ENCODE assay signal across 8 cellular contexts in genomic region chr4:25377572-25377882, GRCh38. TPM values are rescaled to one million over a fixed set of nuclear protein-coding genes. Genes with fewer than 3 reads are reported as not detected.
DNase-seq lines count a peak whose midpoint lies in the region; ATAC-seq and TF ChIP-seq lines count a peak whose summit lies in the region.

No MANE protein-coding gene starts in this region.

- H3K4me1 ChIP-seq in DOHH2 (ENCODE audit: control insufficient read depth, low read length) (peaks cover 32% of the 10 kb centered on the region), H9 (ENCODE audit: insufficient read depth, low read length) (no peaks in the 10 kb centered on the region; the same call in 1 of the 2 replicates)

- peaks cover 13% of the 10 kb centered on the region in 2 experiments for H3K4me1 Mint-ChIP-seq in H9
- H3K4me1 Mint-ChIP-seq in stimulated activated naive B cell treated with anti-CD40 and anti-IgM and Interleukin-4, amounts not matched to agents 10 μg/mL and 1 μg/mL and 100 μg/mL, for 72 hours = peaks cover 0 to 5% of the 10 kb centered on the region in 2 donors

- no peak overlapping the region for H2BK15ac ChIP-seq in H9 (ENCODE audit: low read depth, low read length)

- no peak overlapping the region for H2BK120ac ChIP-seq in H9 (ENCODE audit: low read depth, low read length, poor library complexity, severe bottlenecking)

- no peak overlapping the region for H3K56ac ChIP-seq in H9 (ENCODE audit: insufficient read length, low read depth, low read length)

- no peaks in the 10 kb centered on the region for H3K9me3 Mint-ChIP-seq in H9
- peaks cover 0 to 2% of the 10 kb centered on the region in 2 donors for H3K9me3 Mint-ChIP-seq in stimulated activated naive B cell treated with anti-CD40 and anti-IgM and Interleukin-4, amounts not matched to agents 10 μg/mL and 1 μg/mL and 100 μg/mL, for 72 hours

- H3K27me3 ChIP-seq in DOHH2 (ENCODE audit: control insufficient read depth, low read length) (no peaks in the 10 kb centered on the region), H9 (ENCODE audit: insufficient read depth, low read length) (no peaks in the 10 kb centered on the region)

- H3K79me1 ChIP-seq in H9 (ENCODE audit: insufficient read depth, low read depth, low read length, poor library complexity, severe bottlenecking) = no peaks in the 10 kb centered on the region

- no peak overlapping the region for H2BK20ac ChIP-seq in H9 (ENCODE audit: low read depth, low read length, poor library complexity, severe bottlenecking)

- no peak overlapping the region for H2BK5ac ChIP-seq in H9 (ENCODE audit: insufficient read length, low read length)

- H3K4me3 ChIP-seq in DOHH2 (ENCODE audit: low read length) = peak overlapping the region; percentile 95

- H3K18ac ChIP-seq in H9 (ENCODE audit: insufficient read length, low read depth, low read length) = no peak overlapping the region

- ATAC-seq in SK-N-SH treated with all-trans-retinoic acid at 6 μM for 48 hours = peak; percentile 2; the same call in 2 of the 3 replicates
- ATAC-seq in stimulated activated naive B cell treated with anti-CD40 and anti-IgM and Interleukin-4, amounts not matched to agents 10 μg/mL and 1 μg/mL and 100 μg/mL, for 72 hours (replicated peaks) = peak; percentile 5 to 9

- TF ChIP-seq CTCF in DOHH2 (IDR thresholded peaks at IDR 0.05; ENCODE audit: low read depth, low read length, poor library complexity, severe bottlenecking) = no peak
- no peak for TF ChIP-seq CTCF in H9 (conservative IDR thresholded peaks at IDR 0.05)

- peak overlapping the region; percentile 65 for H3K9ac ChIP-seq in H9 (ENCODE audit: extremely low read depth, insufficient read length, low read length)

- no CpG with 5 or more reads among the region's 12 CpGs for WGBS in H9 (ENCODE audit: extremely low coverage, insufficient read length, low lambda C conversion rate)

- peaks cover 46% of the 10 kb centered on the region for H3K36me3 ChIP-seq in DOHH2 (ENCODE audit: control insufficient read depth, low read length)

- H3K23me2 ChIP-seq in H9 (ENCODE audit: insufficient read length, low read depth, low read length, poor library complexity, severe bottlenecking) = peaks cover 3% of the 10 kb centered on the region

- H4K8ac ChIP-seq in H9 (replicated peaks; ENCODE audit: insufficient read length, low read depth, low read length) = no peak overlapping the region

- H3K36me3 Mint-ChIP-seq in H9 (ENCODE audit: insufficient read depth in 1 of 3, low read depth in 3 of 3) = peaks cover 3 to 17% (median 12%) of the 10 kb centered on the region in 3 experiments; a peak in 5 of 7 replicates
- peaks cover 8 to 19% of the 10 kb centered on the region in 2 donors for H3K36me3 Mint-ChIP-seq in stimulated activated naive B cell treated with anti-CD40 and anti-IgM and Interleukin-4, amounts not matched to agents 10 μg/mL and 1 μg/mL and 100 μg/mL, for 72 hours

- H3T11ph ChIP-seq in H9 (ENCODE audit: low read length) = no peak overlapping the region

- DNase-seq in H9 (no peak), globus pallidus (ENCODE audit: low spot score) (peak; percentile 5), NCI-H1417 (lab: John Stamatoyannopoulos, UW) (no peak), NCI-H1436 treated with DMSO at 0.1 percent for 48 hours (lab: John Stamatoyannopoulos, UW) (no peak)
- DNase-seq in stimulated activated naive B cell treated with anti-CD40 and anti-IgM and Interleukin-4, amounts not matched to agents 10 μg/mL and 1 μg/mL and 100 μg/mL, for 72 hours = no peak
- DNase-seq in stimulated activated CD4-positive, alpha-beta T cell treated with anti-CD3 and anti-CD28 coated beads, Interleukin-4, amount 100 ng/mL, for 4 hours = no peak

- H4K20me1 ChIP-seq in DOHH2 (ENCODE audit: control insufficient read depth, insufficient read depth, low read depth, low read length) (no peaks in the 10 kb centered on the region), H9 (ENCODE audit: control insufficient read depth, insufficient read depth, insufficient read length) (no peaks in the 10 kb centered on the region)

- peak overlapping the region; percentile 73 for H3K4me2 ChIP-seq in DOHH2 (ENCODE audit: low read length)
- H3K4me2 ChIP-seq in H9 (ENCODE audit: insufficient read depth, insufficient read length, low read length) = peak overlapping the region; percentile 66

- peak overlapping the region in 2 of 3 experiments; percentile 52 to 75; a peak in 4 of 7 replicates for H3K27ac Mint-ChIP-seq in H9
- peak overlapping the region; percentile 94 for H3K27ac Mint-ChIP-seq in stimulated activated naive B cell treated with anti-CD40 and anti-IgM and Interleukin-4, amounts not matched to agents 10 μg/mL and 1 μg/mL and 100 μg/mL, for 72 hours

- H3K27ac ChIP-seq in DOHH2 (ENCODE audit: low read depth, low read length) = peak overlapping the region; percentile 43
- H3K27ac ChIP-seq in H9 (ENCODE audit: insufficient read length, low read depth, low read length) = no peak overlapping the region

- H3K14ac ChIP-seq in H9 (ENCODE audit: insufficient read depth, low read length) = peak overlapping the region; percentile 70

- H3F3A ChIP-seq in DOHH2 (ENCODE audit: control insufficient read depth, insufficient read depth) = peaks cover 10% of the 10 kb centered on the region; the same call in 1 of the 2 replicates

- no peak overlapping the region for H4K5ac ChIP-seq in H9 (ENCODE audit: insufficient read length, low read depth, low read length)

- H3K9me2 ChIP-seq in DOHH2 (replicated peaks; ENCODE audit: control insufficient read depth, low read length) = no peaks in the 10 kb centered on the region

- H3K27me3 Mint-ChIP-seq in H9 (ENCODE audit: low read depth) = no peaks in the 10 kb centered on the region
- H3K27me3 Mint-ChIP-seq in stimulated activated naive B cell treated with anti-CD40 and anti-IgM and Interleukin-4, amounts not matched to agents 10 μg/mL and 1 μg/mL and 100 μg/mL, for 72 hours = no peaks in the 10 kb centered on the region

- no peak overlapping the region for H2AK5ac ChIP-seq in H9 (ENCODE audit: insufficient read length, low read length)

- H3K4me3 Mint-ChIP-seq in H9 = no peak overlapping the region
- H3K4me3 Mint-ChIP-seq in stimulated activated naive B cell treated with anti-CD40 and anti-IgM and Interleukin-4, amounts not matched to agents 10 μg/mL and 1 μg/mL and 100 μg/mL, for 72 hours = no peak overlapping the region

- no peak overlapping the region for H3K4ac ChIP-seq in H9 (ENCODE audit: low read depth, low read length)

- H3K9me3 ChIP-seq in DOHH2 (ENCODE audit: control insufficient read depth, insufficient read depth, low read length) = no peaks in the 10 kb centered on the region
- no peaks in the 10 kb centered on the region for H3K9me3 ChIP-seq in H9 (ENCODE audit: control insufficient read depth, low read depth, low read length)

- no peak overlapping the region for H4K91ac ChIP-seq in H9 (ENCODE audit: insufficient read length, low read depth, low read length)

- H2BK12ac ChIP-seq in H9 (ENCODE audit: insufficient read length, low read depth, low read length) = no peak overlapping the region

- no peak overlapping the region for H3K23ac ChIP-seq in H9 (ENCODE audit: insufficient read length, low read depth, low read length)

- no peak overlapping the region for H2AFZ ChIP-seq in H9 (ENCODE audit: low read length)

- H3K79me2 ChIP-seq in DOHH2 (ENCODE audit: control insufficient read depth, low read length) = peaks cover 32% of the 10 kb centered on the region
- H3K79me2 ChIP-seq in H9 (ENCODE audit: insufficient read depth, low read length) = peaks cover 11% of the 10 kb centered on the region; the same call in 1 of the 2 replicates

TF ChIP-seq in SK-N-SH treated with all-trans-retinoic acid at 6 μM for 48 hours, 23 proteins besides CTCF, POLR2A, EP300 and RAD21 (continues in another document):
- no peak for TF ChIP-seq ZNF8 (CRISPR knock-in tag; IDR thresholded peaks at IDR 0.05)
- TF ChIP-seq CREB5 (CRISPR knock-in tag; IDR thresholded peaks at IDR 0.05; ENCODE audit: low read depth) = no peak
- no peak for TF ChIP-seq POU6F1 (CRISPR knock-in tag; IDR thresholded peaks at IDR 0.05; ENCODE audit: borderline replicate concordance, low read depth)
- TF ChIP-seq, protein P1, sequence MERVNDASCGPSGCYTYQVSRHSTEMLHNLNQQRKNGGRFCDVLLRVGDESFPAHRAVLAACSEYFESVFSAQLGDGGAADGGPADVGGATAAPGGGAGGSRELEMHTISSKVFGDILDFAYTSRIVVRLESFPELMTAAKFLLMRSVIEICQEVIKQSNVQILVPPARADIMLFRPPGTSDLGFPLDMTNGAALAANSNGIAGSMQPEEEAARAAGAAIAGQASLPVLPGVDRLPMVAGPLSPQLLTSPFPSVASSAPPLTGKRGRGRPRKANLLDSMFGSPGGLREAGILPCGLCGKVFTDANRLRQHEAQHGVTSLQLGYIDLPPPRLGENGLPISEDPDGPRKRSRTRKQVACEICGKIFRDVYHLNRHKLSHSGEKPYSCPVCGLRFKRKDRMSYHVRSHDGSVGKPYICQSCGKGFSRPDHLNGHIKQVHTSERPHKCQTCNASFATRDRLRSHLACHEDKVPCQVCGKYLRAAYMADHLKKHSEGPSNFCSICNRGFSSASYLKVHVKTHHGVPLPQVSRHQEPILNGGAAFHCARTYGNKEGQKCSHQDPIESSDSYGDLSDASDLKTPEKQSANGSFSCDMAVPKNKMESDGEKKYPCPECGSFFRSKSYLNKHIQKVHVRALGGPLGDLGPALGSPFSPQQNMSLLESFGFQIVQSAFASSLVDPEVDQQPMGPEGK (CRISPR knock-in tag; IDR thresholded peaks at IDR 0.05; ENCODE audit: borderline replicate concordance) = no peak
- no peak for TF ChIP-seq ZFP30 (CRISPR knock-in tag; IDR thresholded peaks at IDR 0.05)

RNA-seq across cellular contexts. Expression of gene ANAPC4, which starts 0.5 kb away (rescaled TPM):
- total RNA-seq in H9 (2021) = 38.8 and 42.5 TPM in 2 replicates
